17 cellular contexts compared by ENCODE assay signal in the genomic region with DNA sequence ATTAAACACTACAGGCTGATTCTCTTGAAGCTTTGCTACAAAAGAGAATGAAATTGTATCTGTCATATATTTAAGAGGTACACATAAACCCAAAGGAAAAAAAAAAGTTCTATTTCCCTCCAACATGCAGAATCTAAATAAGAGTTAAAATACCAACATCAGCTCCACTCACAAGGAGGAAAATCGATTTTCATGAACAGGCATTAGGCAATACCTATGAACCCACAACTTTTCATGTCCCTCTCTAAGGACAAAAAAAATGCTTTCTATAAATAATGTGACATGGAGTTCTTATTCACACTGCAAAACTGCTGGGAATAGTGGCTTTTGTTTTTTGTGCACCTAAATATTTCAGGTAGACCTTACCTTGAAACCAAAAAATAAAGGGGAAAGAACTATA.
DNase-seq lines count a peak whose midpoint lies in the region; ATAC-seq, FAIRE-seq and TF ChIP-seq lines count a peak whose summit lies in the region.
"Had no signal": no experiment of that assay in that cellular context is flagged by ENCODE, and none has a peak within 500 bp of the region (broad histone marks: within the 10 kb centered on the region; RNA-seq: fewer than 3 reads in every experiment).

No MANE protein-coding gene starts in this region.

- H3K4me1 Mint-ChIP-seq in activated naive CD4-positive, alpha-beta T cell treated with anti-CD3 and anti-CD28 coated beads, Interleukin-2, amount 50 U/mL, for 24 hours: peaks cover 96% of the 10 kb centered on the region
- H3K4me1 Mint-ChIP-seq in activated naive CD4-positive, alpha-beta T cell treated with anti-CD3 and anti-CD28 coated beads, Interleukin-2, amount 10 ng/mL, durations not matched to agents 7 days and 5 days: peaks cover 45% of the 10 kb centered on the region
- H3K4me1 Mint-ChIP-seq in CD8-positive, alpha-beta T cell (ENCODE audit: low read depth): peaks cover 80% of the 10 kb centered on the region
- H3K4me1 Mint-ChIP-seq: CD14-positive monocyte had no signal

- H3K9ac ChIP-seq in HepG2 (ENCODE audit: insufficient read depth, low read depth, low read length): no peak overlapping the region
- H3K9ac ChIP-seq: BLaER1 had no signal

- no peak for DNase-seq in activated naive CD4-positive, alpha-beta T cell treated with anti-CD3 and anti-CD28 coated beads, Interleukin-2, amount 10 ng/mL, durations not matched to agents 7 days and 5 days
- DNase-seq in CD8-positive, alpha-beta T cell: no peak
- no peak for DNase-seq in HepG2 (ENCODE audit: low spot score)
- no peak for DNase-seq in occipital lobe (lab: John Stamatoyannopoulos, UW)
- DNase-seq in GM19239 (ENCODE audit: insufficient read length, low spot score): no peak
- no peak for DNase-seq in GM10248 (ENCODE audit: extremely low spot score)
- DNase-seq: 8988T, DMS153, DMS79, GDM1, GOT3, H7, HFFc6 had no signal

- no peaks in the 10 kb centered on the region for H3K27me3 ChIP-seq in CD8-positive, alpha-beta T cell (ENCODE audit: insufficient read depth, low read length)
- H3K27me3 ChIP-seq in HepG2 (ENCODE audit: control insufficient read depth in 1 of 2, insufficient read depth in 2 of 2, low read length in 2 of 2): no peaks in the 10 kb centered on the region
- H3K27me3 ChIP-seq: BLaER1 had no signal

- in situ Hi-C loops in HepG2 (cut with HindIII; ENCODE audit: extremely low pct_ligation_motif_present, low pct_unique_long_range_greater_than_20kb): no loop called here

- no peaks in the 10 kb centered on the region for H3K9me3 Mint-ChIP-seq in activated naive CD4-positive, alpha-beta T cell treated with anti-CD3 and anti-CD28 coated beads, Interleukin-2, amount 50 U/mL, for 24 hours
- H3K9me3 Mint-ChIP-seq in activated naive CD4-positive, alpha-beta T cell treated with anti-CD3 and anti-CD28 coated beads, Interleukin-2, amount 10 ng/mL, durations not matched to agents 7 days and 5 days: no peaks in the 10 kb centered on the region
- no peaks in the 10 kb centered on the region for H3K9me3 Mint-ChIP-seq in CD8-positive, alpha-beta T cell
- H3K9me3 Mint-ChIP-seq: HFFc6 had no signal

- no TSS peak for BruUV-seq in HepG2 (replicated peaks; lab: Mats Ljungman, UMichigan)

- H3K36me3 ChIP-seq in CD8-positive, alpha-beta T cell (ENCODE audit: insufficient read depth, low read length): no peaks in the 10 kb centered on the region
- no peaks in the 10 kb centered on the region for H3K36me3 ChIP-seq in HepG2 (replicated peaks in 1 of 2; ENCODE audit: control insufficient read depth in 1 of 2, insufficient read depth in 2 of 2, low read length in 2 of 2)

- no peak for TF ChIP-seq RAD21 in HepG2 (CRISPR knock-in tag; IDR thresholded peaks at IDR 0.05)

- no peak overlapping the region for H3K4me2 ChIP-seq in HepG2 (ENCODE audit: low read depth, low read length)
- H3K4me2 ChIP-seq: BLaER1 had no signal

- peak overlapping the region; percentile 8 for H3K27ac Mint-ChIP-seq in activated naive CD4-positive, alpha-beta T cell treated with anti-CD3 and anti-CD28 coated beads, Interleukin-2, amount 50 U/mL, for 24 hours
- no peak overlapping the region for H3K27ac Mint-ChIP-seq in activated naive CD4-positive, alpha-beta T cell treated with anti-CD3 and anti-CD28 coated beads, Interleukin-2, amount 10 ng/mL, durations not matched to agents 7 days and 5 days
- peak overlapping the region; percentile 80 for H3K27ac Mint-ChIP-seq in CD8-positive, alpha-beta T cell
- H3K27ac Mint-ChIP-seq: CD14-positive monocyte, HFFc6 had no signal

- H3K79me2 ChIP-seq in HepG2 (ENCODE audit: insufficient read depth, low read length): no peaks in the 10 kb centered on the region

- TF ChIP-seq POLR2A in HepG2 (IDR thresholded peaks at IDR 0.05; ENCODE audit: insufficient read depth in 1 of 2, low read depth in 2 of 2, low read length in 2 of 2): no peak

- no peak overlapping the region for H3K4me3 ChIP-seq in CD8-positive, alpha-beta T cell (ENCODE audit: low read depth, low read length)
- no peak overlapping the region for H3K4me3 ChIP-seq in HepG2 (replicated peaks in 1 of 3; ENCODE audit: insufficient read depth in 1 of 3, low read depth in 2 of 3, low read length in 3 of 3)
- H3K4me3 ChIP-seq: BLaER1 had no signal

- no peaks in the 10 kb centered on the region for H3K27me3 Mint-ChIP-seq in activated naive CD4-positive, alpha-beta T cell treated with anti-CD3 and anti-CD28 coated beads, Interleukin-2, amount 50 U/mL, for 24 hours
- H3K27me3 Mint-ChIP-seq in activated naive CD4-positive, alpha-beta T cell treated with anti-CD3 and anti-CD28 coated beads, Interleukin-2, amount 10 ng/mL, durations not matched to agents 7 days and 5 days: no peaks in the 10 kb centered on the region
- H3K27me3 Mint-ChIP-seq in CD8-positive, alpha-beta T cell (ENCODE audit: low read depth): no peaks in the 10 kb centered on the region

- no peak overlapping the region for H3K27ac ChIP-seq in CD8-positive, alpha-beta T cell (ENCODE audit: low read depth, low read length)
- H3K27ac ChIP-seq in HepG2 (ENCODE audit: extremely low read length, insufficient read depth, low read length): no peak overlapping the region
- H3K27ac ChIP-seq: BLaER1 had no signal

- H4K20me1 ChIP-seq in HepG2 (ENCODE audit: insufficient read depth, low read length): no peaks in the 10 kb centered on the region

- POLR2A ChIA-PET in CD8-positive, alpha-beta T cell (lab: Charles Lee): no interaction called here
- POLR2A ChIA-PET in HepG2 (lab: Yijun Ruan, JAX) (no interaction called here), GM10248 (lab: Yijun Ruan, JAX) (no interaction called here)

- peaks cover 46% of the 10 kb centered on the region for H3K4me1 ChIP-seq in CD8-positive, alpha-beta T cell (ENCODE audit: insufficient read depth, low read length)
- H3K4me1 ChIP-seq in HepG2 (ENCODE audit: insufficient read depth, low read length): no peaks in the 10 kb centered on the region

- CTCF ChIA-PET in activated naive CD4-positive, alpha-beta T cell treated with anti-CD3 and anti-CD28 coated beads, Interleukin-2, amount 10 ng/mL, durations not matched to agents 7 days and 5 days (lab: Charles Lee): interaction anchor here (2.2 kb wide), 1 partner anchor 345 kb away, joined by 6 read pairs; no protein-coding TSS in a partner anchor
- CTCF ChIA-PET in CD8-positive, alpha-beta T cell (lab: Charles Lee): interaction anchor here (1.0 to 2.1 kb wide), 2 partner anchors 29 to 346 kb away, joined by 3 to 8 read pairs; no protein-coding TSS in a partner anchor
- CTCF ChIA-PET in HepG2 (lab: Yijun Ruan, JAX; ENCODE audit: low intra/inter-chr PET ratio, low total read pairs): no interaction called here
- CTCF ChIA-PET in GM10248 (lab: Yijun Ruan, JAX): interaction anchor here (1.7 kb wide), 1 partner anchor 39 kb away, joined by 3 read pairs; no protein-coding TSS in a partner anchor

- TF ChIP-seq CTCF in CD8-positive, alpha-beta T cell (IDR thresholded peaks at IDR 0.05): no peak
- TF ChIP-seq CTCF in HepG2 (CRISPR knock-in tag; IDR thresholded peaks at IDR 0.05): no peak
- no peak for TF ChIP-seq CTCF in GM10248 (IDR thresholded peaks at IDR 0.05; ENCODE audit: control extremely low read depth, extremely low read depth, low read depth, missing control alignments)

- no peak overlapping the region for H2AFZ ChIP-seq in HepG2 (ENCODE audit: low read length)

- peaks cover 13% of the 10 kb centered on the region for H3K36me3 Mint-ChIP-seq in activated naive CD4-positive, alpha-beta T cell treated with anti-CD3 and anti-CD28 coated beads, Interleukin-2, amount 50 U/mL, for 24 hours
- peaks cover 33% of the 10 kb centered on the region for H3K36me3 Mint-ChIP-seq in activated naive CD4-positive, alpha-beta T cell treated with anti-CD3 and anti-CD28 coated beads, Interleukin-2, amount 10 ng/mL, durations not matched to agents 7 days and 5 days
- H3K36me3 Mint-ChIP-seq in CD8-positive, alpha-beta T cell: peaks cover 48% of the 10 kb centered on the region
- H3K36me3 Mint-ChIP-seq: CD14-positive monocyte had no signal

- FAIRE-seq in HepG2 (lab: Jason Lieb, UNC) (no peak), GM19239 (lab: Jason Lieb, UNC) (no peak)

- TF ChIP-seq EP300 in HepG2 (IDR thresholded peaks at IDR 0.05; ENCODE audit: low read depth in 2 of 2, low read length in 2 of 2) (no peak), HepG2 (CRISPR knock-in tag; IDR thresholded peaks at IDR 0.05; ENCODE audit: borderline replicate concordance) (no peak)

- H3K9me3 ChIP-seq in CD8-positive, alpha-beta T cell (ENCODE audit: low read length): no peaks in the 10 kb centered on the region
- no peaks in the 10 kb centered on the region for H3K9me3 ChIP-seq in HepG2 (ENCODE audit: low read length)
- H3K9me3 ChIP-seq: BLaER1 had no signal

- H3K4me3 Mint-ChIP-seq in activated naive CD4-positive, alpha-beta T cell treated with anti-CD3 and anti-CD28 coated beads, Interleukin-2, amount 50 U/mL, for 24 hours: no peak overlapping the region
- no peak overlapping the region for H3K4me3 Mint-ChIP-seq in activated naive CD4-positive, alpha-beta T cell treated with anti-CD3 and anti-CD28 coated beads, Interleukin-2, amount 10 ng/mL, durations not matched to agents 7 days and 5 days
- no peak overlapping the region for H3K4me3 Mint-ChIP-seq in CD8-positive, alpha-beta T cell
- H3K4me3 Mint-ChIP-seq: CD14-positive monocyte, HFFc6 had no signal

- intact Hi-C loops in CD8-positive, alpha-beta T cell (cut with DNase I, micrococcal nuclease): loop anchor here (2.0 to 5.0 kb wide), 4 partner anchors 13 to 1214 kb away; a partner anchor contains a TSS
- intact Hi-C loops in HepG2 (cut with micrococcal nuclease; ENCODE audit: unreplicated experiment): no loop called here

- ATAC-seq in CD8-positive, alpha-beta T cell: no peak
- ATAC-seq in HepG2: no peak
- ATAC-seq: HCT116 had no signal

- WGBS in HepG2 (ENCODE audit: low lambda C conversion rate): 3% methylated on average over 1 of the region's 1 CpG

TF ChIP-seq in HepG2, 621 proteins besides CTCF, POLR2A, EP300 and RAD21 (continues in another document):
- 0 out of 2 replicates have a peak, but pooled peaks have one; percentile 28 for TF ChIP-seq BCL6 (CRISPR knock-in tag; IDR thresholded peaks at IDR 0.05)
- no peak for TF ChIP-seq ARID2 (CRISPR knock-in tag; IDR thresholded peaks at IDR 0.05; ENCODE audit: borderline replicate concordance)
